ENCODE assay signal across 11 cellular contexts in the genomic region with DNA sequence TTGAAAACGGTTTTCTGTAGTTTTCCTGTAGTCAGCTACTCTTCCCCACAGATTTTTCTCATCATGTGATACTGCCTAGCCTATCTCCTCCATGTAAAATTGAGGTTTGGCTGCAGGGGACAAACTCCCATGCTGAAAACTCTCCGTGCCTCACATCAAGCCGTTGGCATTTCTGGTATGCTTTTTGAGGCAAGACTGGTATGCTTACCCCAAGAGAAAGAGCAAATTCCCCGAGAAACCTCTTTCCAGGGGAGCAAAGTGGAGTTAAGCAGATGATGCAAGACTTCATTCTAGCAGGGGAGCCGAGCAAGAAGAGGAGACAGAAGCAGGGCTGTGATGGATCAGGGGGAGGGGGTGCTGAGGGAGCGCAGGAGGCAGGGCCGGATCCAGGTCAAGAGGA. TPM values are rescaled to one million over a fixed set of nuclear protein-coding genes. Genes with fewer than 3 reads are reported as not detected.
DNase-seq lines count a peak whose midpoint lies in the region; ATAC-seq and TF ChIP-seq lines count a peak whose summit lies in the region.
"Had no signal": no experiment of that assay in that cellular context is flagged by ENCODE, and none has a peak within 500 bp of the region (broad histone marks: within the 10 kb centered on the region; RNA-seq: fewer than 3 reads in every experiment).

No MANE protein-coding gene starts in this region.

- no peaks in the 10 kb centered on the region for H3K36me3 Mint-ChIP-seq in chondrocyte (ENCODE audit: low read depth)

- H3K14ac ChIP-seq in neuronal stem cell (ENCODE audit: low read length), result no peak overlapping the region

- H3K27me3 ChIP-seq in KMS-11 (ENCODE audit: insufficient read depth, low read depth) (no peaks in the 10 kb centered on the region), neuronal stem cell (ENCODE audit: control insufficient read depth in 3 of 3, insufficient read depth in 3 of 3, low read depth in 1 of 3, low read length in 3 of 3) (peaks cover 4 to 22% (median 6%) of the 10 kb centered on the region in 3 experiments)

- H3K9ac ChIP-seq in KMS-11, result peak overlapping the region; percentile 11; the same call in 1 of the 2 replicates
- H3K9ac ChIP-seq in neuronal stem cell (ENCODE audit: low read depth, low read length, poor library complexity), result no peak overlapping the region

- H3K23ac ChIP-seq in neuronal stem cell (ENCODE audit: low read depth, low read length, poor library complexity), result no peak overlapping the region

- ATAC-seq in GM21737 (IDR thresholded peaks at IDR 0.05; ENCODE audit: unreplicated experiment) (no peak), GM18511 (IDR thresholded peaks at IDR 0.05; ENCODE audit: unreplicated experiment) (no peak)

- H3K27ac Mint-ChIP-seq in chondrocyte (ENCODE audit: unreplicated experiment), result peak overlapping the region; percentile 84
- H3K27ac Mint-ChIP-seq: activated naive CD4-positive, alpha-beta T cell treated with anti-CD3 and anti-CD28 coated beads for 36 hours had no signal

- peak overlapping the region; percentile 57 for H2AFZ ChIP-seq in KMS-11 (ENCODE audit: low read depth)
- H2AFZ ChIP-seq in neuronal stem cell (ENCODE audit: low read length), result peak overlapping the region; percentile 45

- no CpG with 5 or more reads among the region's 7 CpGs for WGBS in neuronal stem cell (ENCODE audit: extremely low coverage in 2 of 2, insufficient read length in 2 of 2, insufficient replicate concordance in 1 of 2), 2 donors

- H3K36me3 ChIP-seq in KMS-11 (ENCODE audit: insufficient read depth), result no peaks in the 10 kb centered on the region
- H3K36me3 ChIP-seq in neuronal stem cell (replicated peaks in 1 of 2; ENCODE audit: control insufficient read depth in 2 of 2, insufficient read depth in 2 of 2, low read length in 2 of 2), result no peaks in the 10 kb centered on the region

- H2AK5ac ChIP-seq in neuronal stem cell (ENCODE audit: low read depth, low read length), result no peak overlapping the region

- no peaks in the 10 kb centered on the region for H3K9me3 Mint-ChIP-seq in chondrocyte (ENCODE audit: low read depth)
- H3K9me3 Mint-ChIP-seq: activated naive CD4-positive, alpha-beta T cell treated with anti-CD3 and anti-CD28 coated beads for 36 hours had no signal

- no peak overlapping the region for H3K18ac ChIP-seq in neuronal stem cell (ENCODE audit: low read length)

- H3K4me3 ChIP-seq in KMS-11 (IDR thresholded peaks at IDR 0.05; ENCODE audit: insufficient read depth, low read depth, low read length) (no peak overlapping the region), neuronal stem cell (ENCODE audit: low read length in 2 of 2) (no peak overlapping the region)

- TF ChIP-seq CTCF in KMS-11 (conservative IDR thresholded peaks at IDR 0.05; ENCODE audit: low read depth, low read length) (no peak), chondrocyte (IDR thresholded peaks at IDR 0.05) (no peak)

- peak overlapping the region; percentile 20 for H3K4me3 Mint-ChIP-seq in chondrocyte (ENCODE audit: unreplicated experiment)
- H3K4me3 Mint-ChIP-seq: activated naive CD4-positive, alpha-beta T cell treated with anti-CD3 and anti-CD28 coated beads for 36 hours had no signal

- no peak overlapping the region for H3K4ac ChIP-seq in neuronal stem cell (ENCODE audit: low read length)

- H2BK120ac ChIP-seq in neuronal stem cell (ENCODE audit: low read depth, low read length), result no peak overlapping the region

- H3K79me1 ChIP-seq in neuronal stem cell (ENCODE audit: low read depth, low read length), result no peaks in the 10 kb centered on the region

- no peak overlapping the region for H2BK12ac ChIP-seq in neuronal stem cell (ENCODE audit: low read length)

- DNase-seq in Daoy (ENCODE audit: low read depth) (peak; percentile 73), chondrocyte (ENCODE audit: low spot score) (no peak), neuronal stem cell (ENCODE audit: low spot score) (no peak), NCI-H524 treated with DMSO at 0.1 percent for 48 hours (lab: John Stamatoyannopoulos, UW) (no peak), caudate nucleus (lab: John Stamatoyannopoulos, UW) (no peak)
- DNase-seq: activated naive CD4-positive, alpha-beta T cell treated with anti-CD3 and anti-CD28 coated beads for 36 hours; GDM1; stimulated activated CD4-positive, alpha-beta T cell treated with anti-CD3 and anti-CD28 coated beads, Interleukin-15, amount 100 ng/mL, for 24 hours had no signal

- peaks cover 20% of the 10 kb centered on the region for H3K4me1 Mint-ChIP-seq in chondrocyte (ENCODE audit: low read depth)

- H3K4me2 ChIP-seq in KMS-11 (peak overlapping the region; percentile 72), neuronal stem cell (ENCODE audit: insufficient read depth, low read length, poor library complexity, severe bottlenecking) (no peak overlapping the region)

- no peak overlapping the region for H2BK5ac ChIP-seq in neuronal stem cell (ENCODE audit: low read length)

- H3K4me1 ChIP-seq in KMS-11 (ENCODE audit: low read depth, poor library complexity, severe bottlenecking) (peaks cover 46% of the 10 kb centered on the region), neuronal stem cell (ENCODE audit: control insufficient read depth in 2 of 2, insufficient read depth in 1 of 2, low read depth in 1 of 2, low read length in 2 of 2) (no peaks in the 10 kb centered on the region)

- H3K9me3 ChIP-seq in neuronal stem cell (replicated peaks in 1 of 2; ENCODE audit: control insufficient read depth in 2 of 2, insufficient read depth in 1 of 2, low read depth in 1 of 2, low read length in 2 of 2), result no peaks in the 10 kb centered on the region

- no peak overlapping the region for H2BK15ac ChIP-seq in neuronal stem cell (ENCODE audit: low read length)

- peak overlapping the region; percentile 65 for H3K27ac ChIP-seq in KMS-11
- H3K27ac ChIP-seq in neuronal stem cell (replicated peaks; ENCODE audit: low read length), result no peak overlapping the region
- no peak overlapping the region for H3K27ac ChIP-seq in caudate nucleus (ENCODE audit: low read depth, low read length)

- H3K27me3 Mint-ChIP-seq in chondrocyte (ENCODE audit: low read depth), result no peaks in the 10 kb centered on the region

- peaks cover 5% of the 10 kb centered on the region; the same call in 1 of the 2 replicates for H3K79me2 ChIP-seq in KMS-11 (ENCODE audit: insufficient read depth, low read depth)

- H4K91ac ChIP-seq in neuronal stem cell (ENCODE audit: low read depth, low read length, poor library complexity), result no peak overlapping the region

- no peak overlapping the region for H4K8ac ChIP-seq in neuronal stem cell (ENCODE audit: low read depth, low read length)

- H4K20me1 ChIP-seq in KMS-11 (ENCODE audit: insufficient read depth), result no peaks in the 10 kb centered on the region

RNA-seq across cellular contexts. Expression of gene SOWAHD, which starts 4.8 kb away (rescaled TPM):
- total RNA-seq in Daoy (2014; rRNA removed; shearing (Covaris generic)), result 0.17 TPM in 1 of 2 replicates, not detected in the other
- total RNA-seq in chondrocyte, result 0.23 to 0.40 TPM in 2 of 3 replicates, not detected in the other
- polyA plus RNA-seq in neuronal stem cell (2013, experiment 1 of 2), result not detected
- polyA plus RNA-seq in neuronal stem cell (2013, experiment 2 of 2), result 0.04 TPM

RNA-seq across cellular contexts. Expression of gene RPL39, which starts 28.3 kb away (rescaled TPM):
- 2,217 and 4,418 TPM in 2 replicates for total RNA-seq in Daoy (2014; rRNA removed; shearing (Covaris generic))
- 1,187 to 1,330 TPM (median 1,209 TPM) in 3 replicates for total RNA-seq in chondrocyte
- 7,896 TPM for polyA plus RNA-seq in neuronal stem cell (2013, experiment 1 of 2)
- 7,899 TPM for polyA plus RNA-seq in neuronal stem cell (2013, experiment 2 of 2)
